11 cellular contexts compared by ENCODE assay signal in the genomic region with DNA sequence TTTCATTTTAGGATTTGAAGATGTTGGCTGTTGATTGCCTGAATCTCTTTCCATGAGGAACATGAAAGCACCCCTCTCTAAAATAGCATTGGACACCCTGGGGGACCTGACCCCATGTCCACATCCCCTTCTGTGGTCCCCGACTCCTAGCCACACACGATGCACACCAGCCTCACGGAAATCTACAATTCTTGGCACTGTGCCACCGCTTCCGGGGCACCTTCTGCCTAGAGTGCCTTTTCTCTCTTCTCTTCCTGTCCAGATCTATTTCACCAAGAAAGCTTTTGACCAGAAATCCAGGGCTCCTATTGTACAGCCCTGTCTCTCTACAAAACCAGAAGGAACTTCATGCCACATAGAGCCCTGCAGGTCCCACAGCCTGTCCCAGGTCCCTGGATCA. TPM values are rescaled to one million over a fixed set of nuclear protein-coding genes. Genes with fewer than 3 reads are reported as not detected.
DNase-seq lines count a peak whose midpoint lies in the region; ATAC-seq, FAIRE-seq and TF ChIP-seq lines count a peak whose summit lies in the region.
"Had no signal": no experiment of that assay in that cellular context is flagged by ENCODE, and none has a peak within 500 bp of the region (broad histone marks: within the 10 kb centered on the region; RNA-seq: fewer than 3 reads in every experiment).

No MANE protein-coding gene starts in this region.

- in situ Hi-C loops in K562 (cut with MboI) = loop anchor here (5.0 kb wide), 1 partner anchor 137 kb away; no protein-coding TSS in a partner anchor

- POLR2A ChIA-PET in K562 (lab: Yijun Ruan, JAX) = no interaction called here

- no peaks in the 10 kb centered on the region for H3K9me3 ChIP-seq in K562 (replicated peaks; ENCODE audit: control insufficient read depth, insufficient read depth, low read depth, low read length)
- H3K9me3 ChIP-seq: spleen had no signal

- 36% methylated on average over 5 of the region's 5 CpGs for WGBS in K562 (ENCODE audit: insufficient coverage, low coverage, missing lambda C conversion rate)

- H3K79me2 ChIP-seq in K562 (ENCODE audit: control insufficient read depth, insufficient read depth, low read length) = no peaks in the 10 kb centered on the region

- intact Hi-C loops in K562 (cut with micrococcal nuclease) = no loop called here

- TF ChIP-seq CTCF in K562 (IDR thresholded peaks at IDR 0.05 in 2 of 3, conservative IDR thresholded peaks at IDR 0.05 in 1 of 3; ENCODE audit: insufficient read depth in 2 of 3, low read depth in 1 of 3, low read length in 3 of 3) = no peak

- TF ChIP-seq RAD21 in K562 (CRISPR knock-in tag; conservative IDR thresholded peaks at IDR 0.05 in 1 of 2, IDR thresholded peaks at IDR 0.05 in 1 of 2) = no peak

- H3K9me1 ChIP-seq in K562 (ENCODE audit: control insufficient read depth, insufficient read depth, low read length) = no peaks in the 10 kb centered on the region

- no TSS peak for BruUV-seq in K562 (replicated peaks; lab: Mats Ljungman, UMichigan)

- H4K20me1 ChIP-seq in K562 (replicated peaks; ENCODE audit: control insufficient read depth, insufficient read depth, low read length) = no peaks in the 10 kb centered on the region

- H3K36me3 ChIP-seq in K562 (ENCODE audit: control insufficient read depth, insufficient read depth, low read length) = peaks cover 11% of the 10 kb centered on the region; the same call in 1 of the 3 replicates

- H3K4me1 ChIP-seq in K562 (replicated peaks in 1 of 2; ENCODE audit: control insufficient read depth in 2 of 2, insufficient read depth in 2 of 2, low read length in 2 of 2) = peaks cover 0 to 6% of the 10 kb centered on the region in 2 experiments; a peak in 2 of 5 replicates

- TF ChIP-seq EP300 in K562 (IDR thresholded peaks at IDR 0.05; ENCODE audit: low read length) = no peak

- FAIRE-seq in K562 (lab: Jason Lieb, UNC) = peak; percentile 57

- no peak for ATAC-seq in K562
- no peak for ATAC-seq in GM19463 (IDR thresholded peaks at IDR 0.05; ENCODE audit: unreplicated experiment)

- H3K4me2 ChIP-seq in K562 (ENCODE audit: insufficient read depth, low read length) = no peak overlapping the region

- CTCF ChIA-PET in K562 (lab: Yijun Ruan, JAX; ENCODE audit: low intra/inter-chr PET ratio) = interaction anchor here (0.9 kb wide), 1 partner anchor 134 kb away, joined by 3 read pairs; no protein-coding TSS in a partner anchor

- TF ChIP-seq POLR2A in K562 (conservative IDR thresholded peaks at IDR 0.05) = no peak

- no peak overlapping the region for H3K9ac ChIP-seq in K562 (ENCODE audit: insufficient read depth in 1 of 2, low read depth in 2 of 2, low read length in 2 of 2)

- H3K27ac ChIP-seq in K562 (ENCODE audit: extremely low read depth, low read depth, low read length) = no peak overlapping the region
- H3K27ac ChIP-seq: 22Rv1, spleen had no signal

- no peak overlapping the region for H2AFZ ChIP-seq in K562 (ENCODE audit: low read depth, low read length)

- no peak overlapping the region for H3K4me3 ChIP-seq in K562
- H3K4me3 ChIP-seq: spleen had no signal

- DNase-seq in DMS 273 (lab: John Stamatoyannopoulos, UW; ENCODE audit: unreplicated experiment) (peak; percentile 70), DMS 273 treated with DMSO at 0.1 percent for 48 hours (lab: John Stamatoyannopoulos, UW) (no peak), K562 (ENCODE audit: extremely low read depth in 1 of 4, low spot score in 3 of 4) (peak in 1 of 4 experiments; percentile 8), ureter (ENCODE audit: low spot score) (peak; percentile 53), islet precursor cell (no peak)
- peak; percentile 24 for DNase-seq in stimulated activated CD4-positive, alpha-beta T cell treated with anti-CD3 and anti-CD28 coated beads, Interleukin-15, amount 100 ng/mL, for 24 hours
- DNase-seq in stimulated activated CD4-positive, alpha-beta T cell treated with anti-CD3 and anti-CD28 coated beads, Interleukin-4, amount 100 ng/mL, for 1 hour = no peak
- DNase-seq: NCI-H526 treated with DMSO at 0.1 percent for 48 hours, spleen had no signal

- H3K27me3 ChIP-seq in K562 (ENCODE audit: control insufficient read depth in 2 of 2, insufficient read depth in 2 of 2, low read length in 2 of 2) = no peaks in the 10 kb centered on the region
- H3K27me3 ChIP-seq: spleen had no signal

TF ChIP-seq in K562, 482 proteins besides CTCF, POLR2A, EP300 and RAD21:
- TF ChIP-seq NFIC (IDR thresholded peaks at IDR 0.05) = peak; percentile 96
- peak; percentile 69 for TF ChIP-seq NFIX (CRISPR knock-in tag; IDR thresholded peaks at IDR 0.05; ENCODE audit: low read depth)
- TF ChIP-seq MTA2 (IDR thresholded peaks at IDR 0.05; ENCODE audit: low read depth) = no peak
- TF ChIP-seq POLR3G (IDR thresholded peaks at IDR 0.05; ENCODE audit: extremely low read depth, insufficient read length, insufficient replicate concordance) = no peak

RNA-seq across cellular contexts. Expression of a gene that starts 50.3 kb away (rescaled TPM):
- 41.2 and 212 TPM in 2 replicates for total RNA-seq in K562 (2011; cell fraction: chromatin; rRNA removed; ENCODE audit: low replicate concordance)
- 19.0 and 31.5 TPM in 2 replicates for total RNA-seq in K562 (2011; cell fraction: nucleolus; rRNA removed)
- total RNA-seq in K562 (2011; cell fraction: nucleoplasm; rRNA removed) = 78.8 and 129 TPM in 2 replicates
- total RNA-seq in K562 (2014; rRNA removed) (14.8 and 15.3 TPM in 2 replicates), K562 (2014; rRNA removed; fragmentation: Illumina TruSeq; extraction: Trizol) (34.1 and 35.0 TPM in 2 replicates), K562 (2015; rRNA removed; fragmentation: Illumina TruSeq; extraction: Trizol) (27.6 and 32.3 TPM in 2 replicates), K562 (2021) (30.1 and 34.0 TPM in 2 replicates), ureter (52.9 TPM)
- polyA plus RNA-seq in K562 (2011; rRNA removed) (50.9 and 52.8 TPM in 2 replicates), K562 (2014; fragmentation: Illumina TruSeq; extraction: Trizol) (21.5 and 30.7 TPM in 2 replicates), K562 (2014; fragmentation: Nextera tagmentation; extraction: Ambion mirVana) (10 to 100 TPM; 12.9 to 16.1 TPM), K562 (2014; rRNA removed) (27.3 and 32.5 TPM in 2 replicates)
- polyA plus RNA-seq in K562 (2011; cell fraction: cytosol; rRNA removed) = 5.8 and 15.6 TPM in 2 replicates
- polyA plus RNA-seq in K562 (2011; cell fraction: nucleus; rRNA removed) = 93.1 and 132 TPM in 2 replicates
- polyA plus RNA-seq in K562 (2012) = 16.3 and 19.2 TPM in 2 replicates
- 61.9 and 82.4 TPM in 2 replicates for polyA minus RNA-seq in K562 (2011; rRNA and poly(A)+ RNA removed)
- 12.4 and 14.9 TPM in 2 replicates for polyA minus RNA-seq in K562 (2011; cell fraction: cytosol; rRNA and poly(A)+ RNA removed)
- 74.5 and 153 TPM in 2 replicates for polyA minus RNA-seq in K562 (2011; cell fraction: nucleus; rRNA and poly(A)+ RNA removed)

Comparison
In these comparisons a context has a peak if more than half of its experiments do, and no peak if none do; other contexts are left out.
1. DNase-seq: peak in DMS 273 (single experiment), stimulated activated CD4-positive, alpha-beta T cell treated with anti-CD3 and anti-CD28 coated beads, Interleukin-15, amount 100 ng/mL, for 24 hours (single experiment) and ureter (single experiment); none in DMS 273 treated with DMSO at 0.1 percent for 48 hours (single experiment), stimulated activated CD4-positive, alpha-beta T cell treated with anti-CD3 and anti-CD28 coated beads, Interleukin-4, amount 100 ng/mL, for 1 hour (single experiment) and islet precursor cell (single experiment).